Comparison of ENCODE assay signal across 10 cellular contexts in the genomic region with DNA sequence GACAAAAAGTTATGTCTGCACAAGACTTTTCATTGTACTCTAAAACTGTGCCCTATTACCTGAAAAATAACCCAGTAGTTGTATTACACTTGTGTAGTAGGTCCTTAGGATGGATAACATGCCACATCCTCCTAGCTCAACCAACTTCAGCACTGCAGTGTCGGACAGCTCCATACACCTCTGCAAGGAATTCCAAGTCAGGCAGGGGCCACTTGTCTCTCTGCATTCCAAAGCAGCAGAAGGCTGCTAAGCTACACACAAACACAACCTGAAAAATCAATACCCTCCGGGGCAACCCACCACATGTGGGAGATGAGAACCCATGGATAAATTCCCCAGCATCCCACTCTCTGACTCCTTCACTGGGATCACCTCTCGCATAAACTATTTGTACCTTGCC. TPM values are rescaled to one million over a fixed set of nuclear protein-coding genes. Genes with fewer than 3 reads are reported as not detected.
A peak's percentile ranks its signal among the peaks of the same experiment; 100 is the strongest.
DNase-seq lines count a peak whose midpoint lies in the region; ATAC-seq and TF ChIP-seq lines count a peak whose summit lies in the region.
"Had no signal": no experiment of that assay in that cellular context is flagged by ENCODE, and none has a peak within 500 bp of the region (broad histone marks: within the 10 kb centered on the region; RNA-seq: fewer than 3 reads in every experiment).

No MANE protein-coding gene starts in this region.

- CTCF ChIA-PET in activated CD8-positive, alpha-beta T cell treated with anti-CD3 and anti-CD28 coated beads for 36 hours (lab: Charles Lee): no interaction called here

- in situ Hi-C loops in KBM-7 (cut with MboI; ENCODE audit: low pct_unique_long_range_greater_than_20kb, low sequenced_read_pairs): no loop called here

- no peak overlapping the region for H3K4me3 Mint-ChIP-seq in activated CD8-positive, alpha-beta T cell treated with anti-CD3 and anti-CD28 coated beads for 36 hours
- no peak overlapping the region for H3K4me3 Mint-ChIP-seq in CD14-positive monocyte
- H3K4me3 Mint-ChIP-seq: T-helper 1 cell treated with Interleukin-12 subunit alpha and Interleukin-12 subunit beta and Interleukin-4 antibody, amounts not matched to agents 30 μg/mL and 1 μg/mL, for 36 hours had no signal

- peaks cover 5% of the 10 kb centered on the region for H3K9me3 ChIP-seq in effector memory CD4-positive, alpha-beta T cell (ENCODE audit: control insufficient read depth, low read length)

- intact Hi-C loops in activated CD8-positive, alpha-beta T cell treated with anti-CD3 and anti-CD28 coated beads for 36 hours (cut with micrococcal nuclease): no loop called here
- intact Hi-C loops in CD14-positive monocyte (cut with micrococcal nuclease): no loop called here

- H3K27ac ChIP-seq in effector memory CD4-positive, alpha-beta T cell (ENCODE audit: insufficient read depth, low read length, poor library complexity, severe bottlenecking): no peak overlapping the region

- H3K4me3 ChIP-seq in effector memory CD4-positive, alpha-beta T cell (ENCODE audit: insufficient read depth, low read depth, low read length, poor library complexity, severe bottlenecking): no peak overlapping the region

- ATAC-seq in activated CD8-positive, alpha-beta T cell treated with anti-CD3 and anti-CD28 coated beads for 36 hours: no peak
- ATAC-seq in HG03460 (IDR thresholded peaks at IDR 0.05; ENCODE audit: unreplicated experiment): no peak

- DNase-seq in ELR (ENCODE audit: low read depth): peak; percentile 26
- DNase-seq in KBM-7: peak; percentile 26
- DNase-seq in activated CD8-positive, alpha-beta T cell treated with anti-CD3 and anti-CD28 coated beads for 36 hours: peak; percentile 36
- DNase-seq in islet precursor cell: peak; percentile 87
- DNase-seq in CD14-positive monocyte (ENCODE audit: low spot score): no peak
- DNase-seq in GDM1 (lab: John Stamatoyannopoulos, UW): no peak
- no peak for DNase-seq in effector memory CD4-positive, alpha-beta T cell
- DNase-seq: NCI-H1417 treated with DMSO at 0.1 percent for 48 hours had no signal

- H3K27me3 ChIP-seq in effector memory CD4-positive, alpha-beta T cell (replicated peaks; ENCODE audit: control insufficient read depth, insufficient read depth, low read length, poor library complexity, severe bottlenecking): no peaks in the 10 kb centered on the region

- H3K9me3 Mint-ChIP-seq in activated CD8-positive, alpha-beta T cell treated with anti-CD3 and anti-CD28 coated beads for 36 hours: peaks cover 19% of the 10 kb centered on the region
- peaks cover 0 to 19% (median 9%) of the 10 kb centered on the region in 7 donors for H3K9me3 Mint-ChIP-seq in CD14-positive monocyte

- H3K4me1 Mint-ChIP-seq in activated CD8-positive, alpha-beta T cell treated with anti-CD3 and anti-CD28 coated beads for 36 hours (ENCODE audit: low read depth): no peaks in the 10 kb centered on the region
- no peaks in the 10 kb centered on the region for H3K4me1 Mint-ChIP-seq in CD14-positive monocyte

- peaks cover 7% of the 10 kb centered on the region for H3K36me3 Mint-ChIP-seq in activated CD8-positive, alpha-beta T cell treated with anti-CD3 and anti-CD28 coated beads for 36 hours (ENCODE audit: low read depth)
- no peaks in the 10 kb centered on the region for H3K36me3 Mint-ChIP-seq in CD14-positive monocyte

- TF ChIP-seq CTCF in activated CD8-positive, alpha-beta T cell treated with anti-CD3 and anti-CD28 coated beads for 36 hours (IDR thresholded peaks at IDR 0.05): no peak
- no peak for TF ChIP-seq CTCF in CD14-positive monocyte (IDR thresholded peaks at IDR 0.05)

- H3K4me1 ChIP-seq in effector memory CD4-positive, alpha-beta T cell (ENCODE audit: control insufficient read depth, insufficient read depth, low read length, poor library complexity, severe bottlenecking): no peaks in the 10 kb centered on the region

- no peaks in the 10 kb centered on the region for H3K27me3 Mint-ChIP-seq in activated CD8-positive, alpha-beta T cell treated with anti-CD3 and anti-CD28 coated beads for 36 hours
- H3K27me3 Mint-ChIP-seq in CD14-positive monocyte (ENCODE audit: low read depth in 3 of 3): peaks cover 0 to 2% (median 0%) of the 10 kb centered on the region in 3 donors

- H3K36me3 ChIP-seq in effector memory CD4-positive, alpha-beta T cell (ENCODE audit: control insufficient read depth, insufficient read depth, low read length): no peaks in the 10 kb centered on the region

- POLR2A ChIA-PET in activated CD8-positive, alpha-beta T cell treated with anti-CD3 and anti-CD28 coated beads for 36 hours (lab: Charles Lee): no interaction called here

- H3K27ac Mint-ChIP-seq in activated CD8-positive, alpha-beta T cell treated with anti-CD3 and anti-CD28 coated beads for 36 hours: no peak overlapping the region
- no peak overlapping the region for H3K27ac Mint-ChIP-seq in CD14-positive monocyte
- H3K27ac Mint-ChIP-seq: T-helper 1 cell treated with Interleukin-12 subunit alpha and Interleukin-12 subunit beta and Interleukin-4 antibody, amounts not matched to agents 30 μg/mL and 1 μg/mL, for 36 hours had no signal

RNA-seq across cellular contexts. Expression of a gene that starts 50.2 kb away (rescaled TPM):
- 10 to 100 TPM; 48.5 to 48.8 TPM for total RNA-seq in activated CD8-positive, alpha-beta T cell treated with anti-CD3 and anti-CD28 coated beads for 36 hours
- 10 to 100 TPM; 47.3 to 47.8 TPM for polyA plus RNA-seq in CD14-positive monocyte

Comparison
In these comparisons a context has a peak if more than half of its experiments do, and no peak if none do; other contexts are left out.
1. DNase-seq: peak in ELR (single experiment), KBM-7 (single experiment), activated CD8-positive, alpha-beta T cell treated with anti-CD3 and anti-CD28 coated beads for 36 hours (single experiment) and islet precursor cell (single experiment); none in CD14-positive monocyte (single experiment), GDM1 (single experiment) and effector memory CD4-positive, alpha-beta T cell (0 of 3).